ENCODE assay signal across 1 cellular context in genomic region chr1:111197598-111198289, GRCh38.
TF ChIP-seq lines count a peak whose summit lies in the region.

No MANE protein-coding gene starts in this region.

TF ChIP-seq in Ishikawa, 13 proteins besides CTCF, POLR2A, EP300 and RAD21 (continued from another document):
- no peak for TF ChIP-seq REST (IDR thresholded peaks at IDR 0.05; ENCODE audit: low read depth)
- TF ChIP-seq USF1 (IDR thresholded peaks at IDR 0.05), result no peak
- TF ChIP-seq EGR1 (IDR thresholded peaks at IDR 0.05), result no peak
- TF ChIP-seq CEBPB (IDR thresholded peaks at IDR 0.05), result no peak
- TF ChIP-seq ZBTB7A (IDR thresholded peaks at IDR 0.05; ENCODE audit: low read depth), result no peak
